In the genomic region with DNA sequence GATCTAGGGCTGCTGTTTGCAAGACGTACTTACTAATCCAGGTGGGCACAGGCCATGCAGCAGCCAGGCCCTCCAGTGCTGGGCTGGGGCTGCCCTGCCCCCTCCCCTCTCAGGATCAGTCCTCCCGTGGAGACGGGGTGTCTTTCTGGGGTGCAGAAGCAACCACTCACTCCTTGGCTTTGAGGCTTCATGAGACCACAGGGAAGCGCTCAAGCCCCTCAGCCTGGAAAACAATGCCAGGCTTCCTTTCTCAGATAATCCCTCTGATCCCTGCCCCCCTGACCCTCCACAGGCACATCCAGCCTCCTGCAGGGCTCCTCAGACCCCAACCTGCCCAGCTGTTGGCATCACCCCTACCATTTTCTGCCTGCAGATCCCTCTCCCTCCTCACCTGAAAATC, we compare ENCODE assay signal across 1 cellular context.
TF ChIP-seq lines count a peak whose summit lies in the region.

No MANE protein-coding gene starts in this region.

TF ChIP-seq in H1, 55 proteins besides CTCF, POLR2A, EP300 and RAD21:
- no peak for TF ChIP-seq MAFK (IDR thresholded peaks at IDR 0.05; ENCODE audit: low read depth, low read length)
- TF ChIP-seq EGR1 (IDR thresholded peaks at IDR 0.05; ENCODE audit: borderline replicate concordance, low read depth, low read length), result no peak
- no peak for TF ChIP-seq KDM1A (IDR thresholded peaks at IDR 0.05; ENCODE audit: borderline replicate concordance, low read length)
